In genomic region chr14:101705733-101706508, GRCh38 we compare ENCODE assay signal across 1 cellular context.
TF ChIP-seq lines count a peak whose summit lies in the region.

No MANE protein-coding gene starts in this region.

TF ChIP-seq in IMR-90, 13 proteins besides CTCF, POLR2A, EP300 and RAD21 (continued from another document):
- no peak for TF ChIP-seq MAFK (IDR thresholded peaks at IDR 0.05; ENCODE audit: low read depth, low read length)
- TF ChIP-seq RCOR1 (IDR thresholded peaks at IDR 0.05; ENCODE audit: insufficient replicate concordance, low read length): no peak
- TF ChIP-seq FOS (IDR thresholded peaks at IDR 0.05; ENCODE audit: low read depth, low read length): no peak
- no peak for TF ChIP-seq CEBPB (IDR thresholded peaks at IDR 0.05; ENCODE audit: low read depth, low read length)
- TF ChIP-seq SMC3 (IDR thresholded peaks at IDR 0.05; ENCODE audit: low read depth, low read length): no peak
- no peak for TF ChIP-seq USF2 (IDR thresholded peaks at IDR 0.05; ENCODE audit: low read depth, low read length)
- no peak for TF ChIP-seq MXI1 (IDR thresholded peaks at IDR 0.05; ENCODE audit: borderline replicate concordance, low read depth, low read length)
- no peak for TF ChIP-seq BHLHE40 (IDR thresholded peaks at IDR 0.05; ENCODE audit: low read depth, low read length)
- TF ChIP-seq ELK1 (IDR thresholded peaks at IDR 0.05; ENCODE audit: borderline replicate concordance, low read depth, low read length): no peak
- no peak for TF ChIP-seq RFX5 (IDR thresholded peaks at IDR 0.05; ENCODE audit: low read depth, low read length)
TF ChIP-seq in IMR-90: peak in this region for 0.
